9 cellular contexts compared by ENCODE assay signal in the genomic region with DNA sequence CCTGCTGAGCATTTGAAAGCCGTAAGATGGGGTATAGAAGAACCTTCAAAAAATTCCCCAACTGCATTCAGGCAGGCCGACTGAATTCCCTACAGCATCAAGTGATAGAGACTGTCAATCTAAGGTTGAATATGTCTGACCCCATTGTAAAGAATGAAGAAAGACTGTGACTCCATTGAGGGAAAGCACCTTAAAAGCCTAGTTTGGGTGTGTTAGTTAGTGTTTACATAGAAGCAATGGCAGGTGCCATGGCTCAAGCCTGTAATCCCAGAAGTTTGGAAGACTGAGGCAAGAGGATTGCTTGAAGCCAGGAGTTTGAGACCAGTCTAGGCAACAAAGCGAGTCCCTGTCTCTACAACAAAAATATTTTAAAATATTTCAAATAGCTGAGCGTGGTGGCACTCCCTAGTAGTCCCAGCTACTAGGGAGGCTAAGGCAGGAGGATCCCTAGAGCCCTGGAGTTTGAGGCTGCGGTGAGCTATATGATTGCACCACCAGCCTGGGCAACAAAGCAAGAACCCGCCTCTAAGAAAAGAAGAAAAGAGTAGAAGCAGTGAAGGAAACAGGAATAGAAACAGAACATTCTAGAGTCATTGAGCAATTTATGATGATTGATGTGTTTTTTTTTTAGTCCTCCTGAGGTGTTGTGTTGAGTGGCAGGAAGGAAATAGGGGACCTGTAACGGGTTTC. TPM values are rescaled to one million over a fixed set of nuclear protein-coding genes. Genes with fewer than 3 reads are reported as not detected.
A peak's percentile ranks its signal among the peaks of the same experiment; 100 is the strongest.
DNase-seq lines count a peak whose midpoint lies in the region; ATAC-seq and TF ChIP-seq lines count a peak whose summit lies in the region.
"Had no signal": no experiment of that assay in that cellular context is flagged by ENCODE, and none has a peak within 500 bp of the region (broad histone marks: within the 10 kb centered on the region; RNA-seq: fewer than 3 reads in every experiment).

No MANE protein-coding gene starts in this region.

- intact Hi-C loops in transverse colon (cut with DNase I; ENCODE audit: low total_unique reads): loop anchor here (2.0 kb wide), 1 partner anchor 19 kb away; no protein-coding TSS in a partner anchor

- H3K36me3 ChIP-seq in SU-DHL-6 (ENCODE audit: low read length): no peaks in the 10 kb centered on the region
- no peaks in the 10 kb centered on the region for H3K36me3 ChIP-seq in transverse colon

- in situ Hi-C loops in transverse colon (cut with MboI; ENCODE audit: low pct_ligation_motif_present in 1 of 4, low pct_unique_long_range_greater_than_20kb in 1 of 4, low sequenced_read_pairs in 3 of 4): loop anchor here in 3 of 4 donors (5.0 to 10.0 kb wide), 2 partner anchors 32 to 45 kb away; partner anchors contain the start of gene HJV (in 1 of the 3)

- H2AFZ ChIP-seq in SU-DHL-6 (ENCODE audit: low read depth, low read length, severe bottlenecking): peak overlapping the region; percentile 22

- no peaks in the 10 kb centered on the region for H3K79me2 ChIP-seq in SU-DHL-6 (ENCODE audit: insufficient read depth, low read length)

- peak; percentile 28 for DNase-seq in GF-D8 (lab: John Stamatoyannopoulos, UW)
- peak; percentile 23 for DNase-seq in inferior parietal cortex (ENCODE audit: extremely low spot score)
- DNase-seq in transverse colon: peak; percentile 44
- no peak for DNase-seq in SHP77 treated with DMSO at 0.1 percent for 48 hours (lab: John Stamatoyannopoulos, UW)
- DNase-seq in NCI-H2171 (lab: John Stamatoyannopoulos, UW): no peak
- no peak for DNase-seq in T-helper 2 cell treated with Interferon-gamma antibody and Interleukin-4, amounts not matched to agents 5 μg/mL and 100 μg/mL, for 36 hours (ENCODE audit: low spot score)

- H3K4me1 Mint-ChIP-seq in T-helper 2 cell treated with Interferon-gamma antibody and Interleukin-4, amounts not matched to agents 5 μg/mL and 100 μg/mL, for 36 hours (ENCODE audit: low read depth): peaks cover 33% of the 10 kb centered on the region

- WGBS in transverse colon (ENCODE audit: low coverage in 1 of 2), 2 donors: 29 to 42% methylated on average over 2 to 7 of the region's 7 CpGs

- H3K27ac Mint-ChIP-seq in T-helper 2 cell treated with Interferon-gamma antibody and Interleukin-4, amounts not matched to agents 5 μg/mL and 100 μg/mL, for 36 hours: no peak overlapping the region

- H3K27ac ChIP-seq in SU-DHL-6 (ENCODE audit: low read depth, low read length) (peak overlapping the region; percentile 48), transverse colon (peak overlapping the region; percentile 97 to 99 (median 98))

- peak overlapping the region; percentile 28 for H3K4me2 ChIP-seq in SU-DHL-6 (ENCODE audit: low read depth, low read length, poor library complexity, severe bottlenecking)

- H4K20me1 ChIP-seq in SU-DHL-6 (ENCODE audit: low read depth, low read length): no peaks in the 10 kb centered on the region

- no peak for TF ChIP-seq CTCF in SU-DHL-6 (IDR thresholded peaks at IDR 0.05; ENCODE audit: insufficient read depth, low read length, poor library complexity, severe bottlenecking)
- no peak for TF ChIP-seq CTCF in transverse colon (IDR thresholded peaks at IDR 0.05)

- no peaks in the 10 kb centered on the region for H3K27me3 Mint-ChIP-seq in T-helper 2 cell treated with Interferon-gamma antibody and Interleukin-4, amounts not matched to agents 5 μg/mL and 100 μg/mL, for 36 hours (ENCODE audit: low read depth)

- H3K9ac ChIP-seq in SU-DHL-6 (ENCODE audit: low read length): peak overlapping the region; percentile 29; the same call in 1 of the 2 replicates

- H3K36me3 Mint-ChIP-seq in T-helper 2 cell treated with Interferon-gamma antibody and Interleukin-4, amounts not matched to agents 5 μg/mL and 100 μg/mL, for 36 hours (ENCODE audit: low read depth): peaks cover 8% of the 10 kb centered on the region

- H3K4me3 Mint-ChIP-seq in T-helper 2 cell treated with Interferon-gamma antibody and Interleukin-4, amounts not matched to agents 5 μg/mL and 100 μg/mL, for 36 hours: no peak overlapping the region

- no peaks in the 10 kb centered on the region for H3K9me3 Mint-ChIP-seq in T-helper 2 cell treated with Interferon-gamma antibody and Interleukin-4, amounts not matched to agents 5 μg/mL and 100 μg/mL, for 36 hours

- peak; percentile 11 for ATAC-seq in HG02973 (IDR thresholded peaks at IDR 0.05; ENCODE audit: unreplicated experiment)

- no peaks in the 10 kb centered on the region for H3K9me2 ChIP-seq in SU-DHL-6 (replicated peaks; ENCODE audit: insufficient read depth, low read length)

- H3K27me3 ChIP-seq in SU-DHL-6 (ENCODE audit: low read length) (no peaks in the 10 kb centered on the region), transverse colon (no peaks in the 10 kb centered on the region)

- H3K9me3 ChIP-seq in SU-DHL-6 (ENCODE audit: insufficient read depth, low read length): no peaks in the 10 kb centered on the region
- no peaks in the 10 kb centered on the region for H3K9me3 ChIP-seq in transverse colon

- H3K4me3 ChIP-seq in SU-DHL-6 (ENCODE audit: insufficient read depth, low read length, poor library complexity, severe bottlenecking) (peak overlapping the region; percentile 13), transverse colon (peak overlapping the region in 2 of 4 donors; percentile 11)

- TF ChIP-seq EP300 in transverse colon (IDR thresholded peaks at IDR 0.05; ENCODE audit: low read depth): no peak

- peak; percentile 80 for TF ChIP-seq POLR2A in transverse colon (IDR thresholded peaks at IDR 0.05)

- 0 out of 2 replicates have a peak, but pooled peaks cover 3% of the 10 kb centered on the region for H3F3A ChIP-seq in SU-DHL-6 (ENCODE audit: insufficient read depth)

- peaks cover 62 to 76% (median 66%) of the 10 kb centered on the region in 4 donors for H3K4me1 ChIP-seq in transverse colon

RNA-seq across cellular contexts. Expression of gene POLR3GL, which starts 15.4 kb away (rescaled TPM):
- total RNA-seq in transverse colon: 10 to 100 TPM in 3 of 4 donors, 1 to 10 TPM in 1; 1.2 to 23.7 (median 14.4) TPM

RNA-seq across cellular contexts. Expression of gene ANKRD34A, which starts 15.5 kb away (rescaled TPM):
- 1 to 10 TPM in 1 of 4 donors, under 1 TPM in 2, not detected in 1; 0.41 to 4.1 (median 0.64) TPM for total RNA-seq in transverse colon

RNA-seq across cellular contexts. Expression of gene TXNIP, which starts 16.5 kb away (rescaled TPM):
- total RNA-seq in transverse colon: 1,000 to 10,000 TPM in 2 of 4 donors, 100 to 1,000 TPM in 2; 296 to 2,602 (median 982) TPM

RNA-seq across cellular contexts. Expression of gene LIX1L, which starts 22.1 kb away (rescaled TPM):
- total RNA-seq in transverse colon: 10 to 100 TPM in 2 of 4 donors, 1 to 10 TPM in 2; 7.2 to 12.5 (median 9.8) TPM

RNA-seq across cellular contexts. Expression of gene HJV, which starts 41.6 kb away (rescaled TPM):
- under 1 TPM in 1 of 4 donors, not detected in 3; 0.27 TPM for total RNA-seq in transverse colon
- total RNA-seq: kidney epithelial cell had no signal

Comparison
In these comparisons a context has a peak if more than half of its experiments do, and no peak if none do; other contexts are left out.
1. DNase-seq: peak in GF-D8 (single experiment), inferior parietal cortex (single experiment) and transverse colon (single experiment); none in SHP77 treated with DMSO at 0.1 percent for 48 hours (single experiment), NCI-H2171 (single experiment) and T-helper 2 cell treated with Interferon-gamma antibody and Interleukin-4, amounts not matched to agents 5 μg/mL and 100 μg/mL, for 36 hours (single experiment).